In the genomic region with DNA sequence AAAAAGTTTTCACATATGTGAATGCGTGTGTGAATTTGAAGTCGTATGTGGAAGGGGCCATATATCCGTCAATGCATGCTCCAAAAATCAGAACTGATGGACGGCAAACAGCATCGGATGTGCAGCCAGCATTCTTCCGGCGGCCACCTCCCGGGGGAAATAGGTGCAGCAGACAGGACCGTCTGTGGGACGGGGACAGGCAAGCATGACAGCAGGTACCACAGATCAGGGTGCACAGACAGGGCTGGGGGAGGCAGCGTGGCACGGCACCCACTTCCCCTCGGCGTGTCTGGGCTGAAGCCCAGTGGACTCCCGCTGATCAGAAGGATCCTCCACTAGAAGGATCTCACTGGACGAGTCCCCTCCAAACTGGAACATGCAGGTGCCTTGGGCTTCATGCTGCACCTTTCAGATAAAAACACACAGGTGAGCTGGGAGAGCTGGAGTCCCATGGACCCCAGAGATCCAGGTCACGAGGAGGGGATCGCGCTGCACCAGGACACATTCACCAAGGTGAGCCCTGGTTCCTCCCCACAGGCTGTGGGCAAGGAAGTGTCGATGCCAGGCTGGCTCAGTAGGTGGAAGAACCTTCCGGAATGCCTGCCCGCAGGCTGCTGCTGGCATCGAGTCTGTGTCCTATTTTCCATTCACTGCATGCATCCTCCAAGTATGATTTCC, we compare ENCODE assay signal across 18 cellular contexts. TPM values are rescaled to one million over a fixed set of nuclear protein-coding genes. Genes with fewer than 3 reads are reported as not detected.
DNase-seq lines count a peak whose midpoint lies in the region; ATAC-seq and TF ChIP-seq lines count a peak whose summit lies in the region.
"Had no signal": no experiment of that assay in that cellular context is flagged by ENCODE, and none has a peak within 500 bp of the region (broad histone marks: within the 10 kb centered on the region; RNA-seq: fewer than 3 reads in every experiment).

No MANE protein-coding gene starts in this region.

- H3K9me3 Mint-ChIP-seq in WTC11 (no peaks in the 10 kb centered on the region), nephron (no peaks in the 10 kb centered on the region), type B pancreatic cell (no peaks in the 10 kb centered on the region)
- H3K9me3 Mint-ChIP-seq: CD4-positive, alpha-beta memory T cell; GM23338 had no signal

- CTCF ChIA-PET in WTC11 (lab: Charles Lee) = interaction anchor here (0.7 to 4.2 kb wide), 11 partner anchors 10 to 139 kb away, joined by 3 to 26 read pairs (median 4); partner anchors contain the start of gene PDE9A

- DNase-seq in KBM-7 (peak; percentile 9), WTC11 (ENCODE audit: low spot score) (no peak), type B pancreatic cell (ENCODE audit: extremely low spot score, unreplicated experiment) (no peak), lower lobe of right lung (no peak), ascending aorta (ENCODE audit: low spot score in 2 of 2) (no peak)
- DNase-seq: Caco-2; CD4-positive, alpha-beta memory T cell; HCEC 1CT; NCI-H1694; NCI-H2171 treated with DMSO at 0.1 percent for 48 hours; NCI-H526 had no signal

- H3K27me3 Mint-ChIP-seq in WTC11 (ENCODE audit: low read depth) (no peaks in the 10 kb centered on the region; the same call in 1 of the 2 replicates), nephron (ENCODE audit: low read depth) (no peaks in the 10 kb centered on the region), type B pancreatic cell (peaks cover 9% of the 10 kb centered on the region)
- H3K27me3 Mint-ChIP-seq: CD4-positive, alpha-beta memory T cell had no signal

- H3K4me3 Mint-ChIP-seq in WTC11 (no peak overlapping the region), nephron (no peak overlapping the region), type B pancreatic cell (peak overlapping the region; percentile 58)
- H3K4me3 Mint-ChIP-seq: GM23338 had no signal

- peaks cover 15% of the 10 kb centered on the region for H3K36me3 Mint-ChIP-seq in WTC11
- H3K36me3 Mint-ChIP-seq in nephron (ENCODE audit: low read depth) = peaks cover 36% of the 10 kb centered on the region
- H3K36me3 Mint-ChIP-seq in type B pancreatic cell = peaks cover 9% of the 10 kb centered on the region
- H3K36me3 Mint-ChIP-seq: CD4-positive, alpha-beta memory T cell had no signal

- POLR2A ChIA-PET in WTC11 (lab: Charles Lee) = no interaction called here

- TF ChIP-seq CTCF in WTC11 (IDR thresholded peaks at IDR 0.05) (no peak), nephron (IDR thresholded peaks at IDR 0.05; ENCODE audit: unreplicated experiment in 3 of 3) (no peak), type B pancreatic cell (conservative IDR thresholded peaks at IDR 0.05) (no peak), lower lobe of right lung (IDR thresholded peaks at IDR 0.05) (no peak), ascending aorta (IDR thresholded peaks at IDR 0.05) (no peak)

- ATAC-seq in WTC11 = no peak
- ATAC-seq in lower lobe of right lung = no peak
- ATAC-seq in GM21786 (IDR thresholded peaks at IDR 0.05; ENCODE audit: unreplicated experiment) = no peak
- ATAC-seq: A549, GM12878, Right ventricle myocardium inferior had no signal

- no peaks in the 10 kb centered on the region for H3K9me3 ChIP-seq in lower lobe of right lung
- H3K9me3 ChIP-seq in ascending aorta = no peaks in the 10 kb centered on the region
- H3K9me3 ChIP-seq: A549, BE2C, Caco-2 had no signal

- no peak overlapping the region for H3K27ac ChIP-seq in lower lobe of right lung
- H3K27ac ChIP-seq in ascending aorta = no peak overlapping the region
- H3K27ac ChIP-seq: A549 had no signal

- peaks cover 32% of the 10 kb centered on the region for H3K4me1 Mint-ChIP-seq in WTC11
- H3K4me1 Mint-ChIP-seq in nephron = peaks cover 71% of the 10 kb centered on the region
- H3K4me1 Mint-ChIP-seq in type B pancreatic cell (ENCODE audit: unreplicated experiment) = peaks cover 45% of the 10 kb centered on the region

- H3K4me1 ChIP-seq in lower lobe of right lung = peaks cover 6% of the 10 kb centered on the region
- H3K4me1 ChIP-seq in ascending aorta = no peaks in the 10 kb centered on the region
- H3K4me1 ChIP-seq: A549, Caco-2 had no signal

- H3K27me3 ChIP-seq in lower lobe of right lung (ENCODE audit: low read depth) (no peaks in the 10 kb centered on the region), ascending aorta (no peaks in the 10 kb centered on the region)
- H3K27me3 ChIP-seq: BE2C had no signal

- H3K4me3 ChIP-seq in lower lobe of right lung (no peak overlapping the region), ascending aorta (no peak overlapping the region)
- H3K4me3 ChIP-seq: A549, GM12878, GM23338 had no signal

- H3K36me3 ChIP-seq in lower lobe of right lung (no peaks in the 10 kb centered on the region), ascending aorta (no peaks in the 10 kb centered on the region)
- H3K36me3 ChIP-seq: BE2C had no signal

- in situ Hi-C loops in KBM-7 (cut with MboI; ENCODE audit: low pct_unique_long_range_greater_than_20kb, low sequenced_read_pairs) = no loop called here

- intact Hi-C loops in lower lobe of right lung (cut with DNase I) (no loop called here), ascending aorta (cut with DNase I) (no loop called here)

- peak overlapping the region; percentile 45; the same call in 1 of the 2 replicates for H3K27ac Mint-ChIP-seq in WTC11
- H3K27ac Mint-ChIP-seq in nephron = peak overlapping the region; percentile 86 to 96 (median 90)
- H3K27ac Mint-ChIP-seq in type B pancreatic cell = no peak overlapping the region

TF ChIP-seq in WTC11, 78 proteins besides CTCF, POLR2A, EP300 and RAD21:
- TF ChIP-seq IRF2 (CRISPR knock-in tag; IDR thresholded peaks at IDR 0.05; ENCODE audit: borderline replicate concordance, low read depth) (no peak), FOXK1 (CRISPR knock-in tag; IDR thresholded peaks at IDR 0.05) (no peak), TEAD4 (CRISPR knock-in tag; IDR thresholded peaks at IDR 0.05) (no peak), ZNF416 (CRISPR knock-in tag; IDR thresholded peaks at IDR 0.05) (no peak), CDX4 (CRISPR knock-in tag; IDR thresholded peaks at IDR 0.05; ENCODE audit: borderline replicate concordance) (no peak), CREB1 (CRISPR knock-in tag; IDR thresholded peaks at IDR 0.05) (no peak), PRDM15 (CRISPR knock-in tag; IDR thresholded peaks at IDR 0.05) (no peak), ETV6 (CRISPR knock-in tag; IDR thresholded peaks at IDR 0.05) (no peak), NR1H2 (CRISPR knock-in tag; IDR thresholded peaks at IDR 0.05) (no peak), E2F5 (CRISPR knock-in tag; IDR thresholded peaks at IDR 0.05) (no peak)
- TF ChIP-seq, protein P1, sequence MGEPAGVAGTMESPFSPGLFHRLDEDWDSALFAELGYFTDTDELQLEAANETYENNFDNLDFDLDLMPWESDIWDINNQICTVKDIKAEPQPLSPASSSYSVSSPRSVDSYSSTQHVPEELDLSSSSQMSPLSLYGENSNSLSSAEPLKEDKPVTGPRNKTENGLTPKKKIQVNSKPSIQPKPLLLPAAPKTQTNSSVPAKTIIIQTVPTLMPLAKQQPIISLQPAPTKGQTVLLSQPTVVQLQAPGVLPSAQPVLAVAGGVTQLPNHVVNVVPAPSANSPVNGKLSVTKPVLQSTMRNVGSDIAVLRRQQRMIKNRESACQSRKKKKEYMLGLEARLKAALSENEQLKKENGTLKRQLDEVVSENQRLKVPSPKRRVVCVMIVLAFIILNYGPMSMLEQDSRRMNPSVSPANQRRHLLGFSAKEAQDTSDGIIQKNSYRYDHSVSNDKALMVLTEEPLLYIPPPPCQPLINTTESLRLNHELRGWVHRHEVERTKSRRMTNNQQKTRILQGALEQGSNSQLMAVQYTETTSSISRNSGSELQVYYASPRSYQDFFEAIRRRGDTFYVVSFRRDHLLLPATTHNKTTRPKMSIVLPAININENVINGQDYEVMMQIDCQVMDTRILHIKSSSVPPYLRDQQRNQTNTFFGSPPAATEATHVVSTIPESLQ (CRISPR knock-in tag; IDR thresholded peaks at IDR 0.05) = no peak

RNA-seq across cellular contexts. Expression of gene PDE9A, which starts 25.3 kb away (rescaled TPM):
- 44.8 to 46.3 TPM (median 46.1 TPM) in 3 replicates for total RNA-seq in WTC11 (2021)
- total RNA-seq in type B pancreatic cell (ENCODE audit: low replicate concordance) = 15.2 and 18.6 TPM in 2 replicates
- total RNA-seq in lower lobe of right lung = 12.8 TPM
- total RNA-seq in ascending aorta = 2.2 TPM
